ENCODE assay signal across 9 cellular contexts in genomic region chr1:16520435-16521287, GRCh38. TPM values are rescaled to one million over a fixed set of nuclear protein-coding genes. Genes with fewer than 3 reads are reported as not detected.
DNase-seq lines count a peak whose midpoint lies in the region; ATAC-seq, FAIRE-seq and TF ChIP-seq lines count a peak whose summit lies in the region.
"Not testable (repeated sequence)": the region's sequence is repeated elsewhere in the genome, so short reads cannot be mapped to it uniquely, and the experiment has no call there.
"Had no signal": no experiment of that assay in that cellular context is flagged by ENCODE, and none has a peak within 500 bp of the region (broad histone marks: within the 10 kb centered on the region; RNA-seq: fewer than 3 reads in every experiment).

No MANE protein-coding gene starts in this region.

- H3K9me1 ChIP-seq in keratinocyte (ENCODE audit: control insufficient read depth, extremely low read depth, insufficient read depth, low read length): not testable (repeated sequence)

- DNase-seq in CD8-positive, alpha-beta memory T cell; activated naive CD8-positive, alpha-beta T cell treated with anti-CD3 and anti-CD28 coated beads, Interleukin-2, amount 50 U/mL, for 24 hours; keratinocyte (ENCODE audit: low read depth, low spot score): not testable (repeated sequence)
- peak in 1 of 2 donors; percentile 36 for DNase-seq in foreskin keratinocyte

- not testable (repeated sequence) for TF ChIP-seq CTCF in foreskin keratinocyte (conservative IDR thresholded peaks at IDR 0.05); keratinocyte (optimal IDR thresholded peaks at IDR 0.05 in 1 of 3, IDR thresholded peaks at IDR 0.05 in 1 of 3, conservative IDR thresholded peaks at IDR 0.05 in 1 of 3; ENCODE audit: extremely low read depth in 1 of 3, insufficient read depth in 2 of 3, low read length in 3 of 3); nephron (IDR thresholded peaks at IDR 0.05; ENCODE audit: unreplicated experiment in 3 of 3)

- dilution Hi-C loops in keratinocyte (cut with MboI; ENCODE audit: extremely low pct_ligation_motif_present, low sequenced_read_pairs): not testable (repeated sequence)

- ATAC-seq in activated naive CD8-positive, alpha-beta T cell treated with anti-CD3 and anti-CD28 coated beads, Interleukin-2, amount 50 U/mL, for 24 hours: not testable (repeated sequence)
- peak; percentile 50 for ATAC-seq in foreskin keratinocyte

- not testable (repeated sequence) for H3K36me3 Mint-ChIP-seq in CD8-positive, alpha-beta memory T cell; IgD-negative memory B cell; activated naive CD8-positive, alpha-beta T cell treated with anti-CD3 and anti-CD28 coated beads, Interleukin-2, amount 50 U/mL, for 24 hours (ENCODE audit: low read depth); dendritic cell treated with granulocyte-macrophage colony-stimulating factor and Interleukin-4, amounts not matched to agents 40 ng/mL and 50 ng/mL, for 4 days (ENCODE audit: low read depth); nephron (ENCODE audit: low read depth)

- H4K20me1 ChIP-seq in keratinocyte (ENCODE audit: control insufficient read depth, extremely low read depth, insufficient read depth, low read length): not testable (repeated sequence)

- H3K79me2 ChIP-seq in keratinocyte (ENCODE audit: control insufficient read depth, insufficient read depth, low read length): not testable (repeated sequence)

- H3K27me3 ChIP-seq in CD8-positive, alpha-beta memory T cell (ENCODE audit: insufficient read depth, low read length, poor library complexity, severe bottlenecking): not testable (repeated sequence)
- H3K27me3 ChIP-seq in foreskin keratinocyte: peaks cover 25% of the 10 kb centered on the region
- H3K27me3 ChIP-seq in keratinocyte (ENCODE audit: control insufficient read depth, extremely low read depth, insufficient read depth, low read length): peaks cover 15% of the 10 kb centered on the region
- peaks cover 38% of the 10 kb centered on the region for H3K27me3 ChIP-seq in skeletal muscle satellite cell (ENCODE audit: control insufficient read depth, insufficient read depth, low read length)

- peaks cover 40 to 55% of the 10 kb centered on the region in 2 donors for H3K27me3 Mint-ChIP-seq in CD8-positive, alpha-beta memory T cell
- H3K27me3 Mint-ChIP-seq in IgD-negative memory B cell (peaks cover 22% of the 10 kb centered on the region), nephron (ENCODE audit: low read depth) (peaks cover 68% of the 10 kb centered on the region)
- peaks cover 27% of the 10 kb centered on the region for H3K27me3 Mint-ChIP-seq in activated naive CD8-positive, alpha-beta T cell treated with anti-CD3 and anti-CD28 coated beads, Interleukin-2, amount 50 U/mL, for 24 hours
- H3K27me3 Mint-ChIP-seq in dendritic cell treated with granulocyte-macrophage colony-stimulating factor and Interleukin-4, amounts not matched to agents 40 ng/mL and 50 ng/mL, for 4 days: peaks cover 48% of the 10 kb centered on the region

- CTCF ChIA-PET in CD8-positive, alpha-beta memory T cell (lab: Charles Lee): not testable (repeated sequence)

- H3K4me2 ChIP-seq in keratinocyte (ENCODE audit: control insufficient read depth, extremely low read depth, insufficient read depth, low read depth, low read length) (peak overlapping the region; percentile 37), skeletal muscle satellite cell (ENCODE audit: low read length) (peak overlapping the region; percentile 37)

- H3K27ac Mint-ChIP-seq in CD8-positive, alpha-beta memory T cell: peak overlapping the region in 1 of 8 donors; percentile 43
- H3K27ac Mint-ChIP-seq in IgD-negative memory B cell; activated naive CD8-positive, alpha-beta T cell treated with anti-CD3 and anti-CD28 coated beads, Interleukin-2, amount 50 U/mL, for 24 hours; nephron: not testable (repeated sequence)
- peak overlapping the region; percentile 30 for H3K27ac Mint-ChIP-seq in dendritic cell treated with granulocyte-macrophage colony-stimulating factor and Interleukin-4, amounts not matched to agents 40 ng/mL and 50 ng/mL, for 4 days

- H3K36me3 ChIP-seq in CD8-positive, alpha-beta memory T cell (ENCODE audit: insufficient read depth, low read length); keratinocyte (ENCODE audit: control insufficient read depth in 2 of 2, extremely low read depth in 1 of 2, insufficient read depth in 2 of 2, low read length in 2 of 2); skeletal muscle satellite cell (ENCODE audit: insufficient read depth, low read length): not testable (repeated sequence)

- peaks cover 0 to 11% (median 6%) of the 10 kb centered on the region in 3 donors for H3K4me1 Mint-ChIP-seq in CD8-positive, alpha-beta memory T cell
- H3K4me1 Mint-ChIP-seq in IgD-negative memory B cell; activated naive CD8-positive, alpha-beta T cell treated with anti-CD3 and anti-CD28 coated beads, Interleukin-2, amount 50 U/mL, for 24 hours; nephron: not testable (repeated sequence)
- H3K4me1 Mint-ChIP-seq in dendritic cell treated with granulocyte-macrophage colony-stimulating factor and Interleukin-4, amounts not matched to agents 40 ng/mL and 50 ng/mL, for 4 days (ENCODE audit: low read depth): peaks cover 14% of the 10 kb centered on the region

- H3K4me3 ChIP-seq in CD8-positive, alpha-beta memory T cell (ENCODE audit: low read length); skeletal muscle satellite cell (ENCODE audit: low read length): not testable (repeated sequence)
- peak overlapping the region in 2 of 3 experiments; percentile 22 to 55 for H3K4me3 ChIP-seq in keratinocyte (ENCODE audit: control insufficient read depth in 2 of 3, extremely low read depth in 1 of 3, insufficient read depth in 2 of 3, low read depth in 1 of 3, low read length in 3 of 3)

- not testable (repeated sequence) for H2AFZ ChIP-seq in keratinocyte (ENCODE audit: control insufficient read depth, low read length)

- not testable (repeated sequence) for H3K9me3 ChIP-seq in CD8-positive, alpha-beta memory T cell (ENCODE audit: low read length); keratinocyte (ENCODE audit: control insufficient read depth, low read depth, low read length); skeletal muscle satellite cell (replicated peaks; ENCODE audit: low read length)

- intact Hi-C loops in dendritic cell treated with granulocyte-macrophage colony-stimulating factor and Interleukin-4, amounts not matched to agents 40 ng/mL and 50 ng/mL, for 4 days (cut with micrococcal nuclease): not testable (repeated sequence)

- not testable (repeated sequence) for H3K4me1 ChIP-seq in CD8-positive, alpha-beta memory T cell (ENCODE audit: insufficient read depth, low read length); foreskin keratinocyte; keratinocyte (ENCODE audit: control insufficient read depth, extremely low read depth, insufficient read depth, low read length); skeletal muscle satellite cell (ENCODE audit: control insufficient read depth, insufficient read depth, low read length)

- FAIRE-seq in keratinocyte (lab: Jason Lieb, UNC): not testable (repeated sequence)

- not testable (repeated sequence) for H3K27ac ChIP-seq in CD8-positive, alpha-beta memory T cell (ENCODE audit: low read depth, low read length); foreskin keratinocyte; keratinocyte (ENCODE audit: control insufficient read depth, insufficient read depth, low read length)

- not testable (repeated sequence) for H3K9ac ChIP-seq in keratinocyte (ENCODE audit: control insufficient read depth, extremely low read depth, insufficient read depth, low read length); skeletal muscle satellite cell (ENCODE audit: low read depth, low read length)

- H3K4me3 Mint-ChIP-seq in CD8-positive, alpha-beta memory T cell: peak overlapping the region in 5 of 7 donors; percentile 12 to 45 (median 27)
- peak overlapping the region in 3 of 4 donors; percentile 7 to 61 (median 51) for H3K4me3 Mint-ChIP-seq in IgD-negative memory B cell
- peak overlapping the region; percentile 6 for H3K4me3 Mint-ChIP-seq in activated naive CD8-positive, alpha-beta T cell treated with anti-CD3 and anti-CD28 coated beads, Interleukin-2, amount 50 U/mL, for 24 hours
- peak overlapping the region; percentile 41 for H3K4me3 Mint-ChIP-seq in dendritic cell treated with granulocyte-macrophage colony-stimulating factor and Interleukin-4, amounts not matched to agents 40 ng/mL and 50 ng/mL, for 4 days
- peak overlapping the region; percentile 69 to 76 (median 74) for H3K4me3 Mint-ChIP-seq in nephron

- POLR2A ChIA-PET in CD8-positive, alpha-beta memory T cell (lab: Charles Lee): not testable (repeated sequence)

- not testable (repeated sequence) for H3K9me3 Mint-ChIP-seq in CD8-positive, alpha-beta memory T cell; IgD-negative memory B cell; activated naive CD8-positive, alpha-beta T cell treated with anti-CD3 and anti-CD28 coated beads, Interleukin-2, amount 50 U/mL, for 24 hours; dendritic cell treated with granulocyte-macrophage colony-stimulating factor and Interleukin-4, amounts not matched to agents 40 ng/mL and 50 ng/mL, for 4 days; nephron

RNA-seq across cellular contexts. Expression of gene RNU1-1, which starts 6.6 kb away (rescaled TPM):
- total RNA-seq in CD8-positive, alpha-beta memory T cell: 1,000 to 10,000 TPM; 1,293 to 1,300 TPM
- not detected for polyA plus RNA-seq in CD8-positive, alpha-beta memory T cell
- polyA plus RNA-seq in IgD-negative memory B cell (not detected), foreskin keratinocyte (not detected in 2 replicates), keratinocyte (66.0 to 67.0 TPM in 2 of 3 replicates, not detected in the other)
- total RNA-seq in foreskin keratinocyte: 2,556 and 4,441 TPM in 2 replicates
- not detected for polyA plus RNA-seq in keratinocyte (2011; ENCODE audit: low read depth)
- not detected in 2 replicates for polyA plus RNA-seq in keratinocyte (2011; cell fraction: cytosol; rRNA removed)
- under 0.01 TPM in 2 replicates for polyA plus RNA-seq in keratinocyte (2011; cell fraction: nucleus; rRNA removed)
- not detected in 2 replicates for polyA plus RNA-seq in keratinocyte (2012; ENCODE audit: low replicate concordance)
- 13,175 to 24,724 TPM (median 16,252 TPM) in 3 replicates for polyA minus RNA-seq in keratinocyte
- polyA minus RNA-seq in keratinocyte (2011; cell fraction: cytosol; rRNA and poly(A)+ RNA removed): 39,283 TPM
- 15,420 and 21,721 TPM in 2 replicates for polyA minus RNA-seq in keratinocyte (2011; cell fraction: nucleus; rRNA and poly(A)+ RNA removed)
- total RNA-seq in skeletal muscle satellite cell (2012; rRNA removed): under 0.01 TPM in 2 replicates
- total RNA-seq: right atrium auricular region had no signal

Comparison
In these comparisons a context has a peak if more than half of its experiments do, and no peak if none do; other contexts are left out.
1. H3K4me3 Mint-ChIP-seq: peak in every context shown above with its lines; median percentile 74 in nephron; 51 in IgD-negative memory B cell; 41 in dendritic cell treated with granulocyte-macrophage colony-stimulating factor and Interleukin-4, amounts not matched to agents 40 ng/mL and 50 ng/mL, for 4 days; 27 in CD8-positive, alpha-beta memory T cell; 6 in activated naive CD8-positive, alpha-beta T cell treated with anti-CD3 and anti-CD28 coated beads, Interleukin-2, amount 50 U/mL, for 24 hours.